Comparison of ENCODE assay signal across 1 cellular context in genomic region chr3:133209871-133210550, GRCh38.
TF ChIP-seq lines count a peak whose summit lies in the region.

No MANE protein-coding gene starts in this region.

TF ChIP-seq in GM12878, 131 proteins besides CTCF, POLR2A, EP300 and RAD21 (continued from another document):
- TF ChIP-seq, protein P1, sequence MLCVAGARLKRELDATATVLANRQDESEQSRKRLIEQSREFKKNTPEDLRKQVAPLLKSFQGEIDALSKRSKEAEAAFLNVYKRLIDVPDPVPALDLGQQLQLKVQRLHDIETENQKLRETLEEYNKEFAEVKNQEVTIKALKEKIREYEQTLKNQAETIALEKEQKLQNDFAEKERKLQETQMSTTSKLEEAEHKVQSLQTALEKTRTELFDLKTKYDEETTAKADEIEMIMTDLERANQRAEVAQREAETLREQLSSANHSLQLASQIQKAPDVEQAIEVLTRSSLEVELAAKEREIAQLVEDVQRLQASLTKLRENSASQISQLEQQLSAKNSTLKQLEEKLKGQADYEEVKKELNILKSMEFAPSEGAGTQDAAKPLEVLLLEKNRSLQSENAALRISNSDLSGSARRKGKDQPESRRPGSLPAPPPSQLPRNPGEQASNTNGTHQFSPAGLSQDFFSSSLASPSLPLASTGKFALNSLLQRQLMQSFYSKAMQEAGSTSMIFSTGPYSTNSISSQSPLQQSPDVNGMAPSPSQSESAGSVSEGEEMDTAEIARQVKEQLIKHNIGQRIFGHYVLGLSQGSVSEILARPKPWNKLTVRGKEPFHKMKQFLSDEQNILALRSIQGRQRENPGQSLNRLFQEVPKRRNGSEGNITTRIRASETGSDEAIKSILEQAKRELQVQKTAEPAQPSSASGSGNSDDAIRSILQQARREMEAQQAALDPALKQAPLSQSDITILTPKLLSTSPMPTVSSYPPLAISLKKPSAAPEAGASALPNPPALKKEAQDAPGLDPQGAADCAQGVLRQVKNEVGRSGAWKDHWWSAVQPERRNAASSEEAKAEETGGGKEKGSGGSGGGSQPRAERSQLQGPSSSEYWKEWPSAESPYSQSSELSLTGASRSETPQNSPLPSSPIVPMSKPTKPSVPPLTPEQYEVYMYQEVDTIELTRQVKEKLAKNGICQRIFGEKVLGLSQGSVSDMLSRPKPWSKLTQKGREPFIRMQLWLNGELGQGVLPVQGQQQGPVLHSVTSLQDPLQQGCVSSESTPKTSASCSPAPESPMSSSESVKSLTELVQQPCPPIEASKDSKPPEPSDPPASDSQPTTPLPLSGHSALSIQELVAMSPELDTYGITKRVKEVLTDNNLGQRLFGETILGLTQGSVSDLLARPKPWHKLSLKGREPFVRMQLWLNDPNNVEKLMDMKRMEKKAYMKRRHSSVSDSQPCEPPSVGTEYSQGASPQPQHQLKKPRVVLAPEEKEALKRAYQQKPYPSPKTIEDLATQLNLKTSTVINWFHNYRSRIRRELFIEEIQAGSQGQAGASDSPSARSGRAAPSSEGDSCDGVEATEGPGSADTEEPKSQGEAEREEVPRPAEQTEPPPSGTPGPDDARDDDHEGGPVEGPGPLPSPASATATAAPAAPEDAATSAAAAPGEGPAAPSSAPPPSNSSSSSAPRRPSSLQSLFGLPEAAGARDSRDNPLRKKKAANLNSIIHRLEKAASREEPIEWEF (IDR thresholded peaks at IDR 0.05; ENCODE audit: insufficient replicate concordance, low read depth, low read length): no peak
- TF ChIP-seq, protein P2, sequence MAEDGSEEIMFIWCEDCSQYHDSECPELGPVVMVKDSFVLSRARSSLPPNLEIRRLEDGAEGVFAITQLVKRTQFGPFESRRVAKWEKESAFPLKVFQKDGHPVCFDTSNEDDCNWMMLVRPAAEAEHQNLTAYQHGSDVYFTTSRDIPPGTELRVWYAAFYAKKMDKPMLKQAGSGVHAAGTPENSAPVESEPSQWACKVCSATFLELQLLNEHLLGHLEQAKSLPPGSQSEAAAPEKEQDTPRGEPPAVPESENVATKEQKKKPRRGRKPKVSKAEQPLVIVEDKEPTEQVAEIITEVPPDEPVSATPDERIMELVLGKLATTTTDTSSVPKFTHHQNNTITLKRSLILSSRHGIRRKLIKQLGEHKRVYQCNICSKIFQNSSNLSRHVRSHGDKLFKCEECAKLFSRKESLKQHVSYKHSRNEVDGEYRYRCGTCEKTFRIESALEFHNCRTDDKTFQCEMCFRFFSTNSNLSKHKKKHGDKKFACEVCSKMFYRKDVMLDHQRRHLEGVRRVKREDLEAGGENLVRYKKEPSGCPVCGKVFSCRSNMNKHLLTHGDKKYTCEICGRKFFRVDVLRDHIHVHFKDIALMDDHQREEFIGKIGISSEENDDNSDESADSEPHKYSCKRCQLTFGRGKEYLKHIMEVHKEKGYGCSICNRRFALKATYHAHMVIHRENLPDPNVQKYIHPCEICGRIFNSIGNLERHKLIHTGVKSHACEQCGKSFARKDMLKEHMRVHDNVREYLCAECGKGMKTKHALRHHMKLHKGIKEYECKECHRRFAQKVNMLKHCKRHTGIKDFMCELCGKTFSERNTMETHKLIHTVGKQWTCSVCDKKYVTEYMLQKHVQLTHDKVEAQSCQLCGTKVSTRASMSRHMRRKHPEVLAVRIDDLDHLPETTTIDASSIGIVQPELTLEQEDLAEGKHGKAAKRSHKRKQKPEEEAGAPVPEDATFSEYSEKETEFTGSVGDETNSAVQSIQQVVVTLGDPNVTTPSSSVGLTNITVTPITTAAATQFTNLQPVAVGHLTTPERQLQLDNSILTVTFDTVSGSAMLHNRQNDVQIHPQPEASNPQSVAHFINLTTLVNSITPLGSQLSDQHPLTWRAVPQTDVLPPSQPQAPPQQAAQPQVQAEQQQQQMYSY (CRISPR knock-in tag; IDR thresholded peaks at IDR 0.05): no peak
- no peak for TF ChIP-seq RFX5 (IDR thresholded peaks at IDR 0.05; ENCODE audit: low read depth, low read length)
- no peak for TF ChIP-seq MEF2A (IDR thresholded peaks at IDR 0.05; ENCODE audit: insufficient read depth, low read depth, low read length)
- no peak for TF ChIP-seq TCF7 (IDR thresholded peaks at IDR 0.05; ENCODE audit: borderline replicate concordance)
- no peak for TF ChIP-seq SRF (IDR thresholded peaks at IDR 0.05; ENCODE audit: low read depth in 2 of 2, low read length in 2 of 2)
- no peak for TF ChIP-seq RELA (IDR thresholded peaks at IDR 0.05; ENCODE audit: borderline replicate concordance, partially characterized antibody)
- TF ChIP-seq CHD2 (IDR thresholded peaks at IDR 0.05; ENCODE audit: borderline replicate concordance, low read depth, low read length): no peak
- no peak for TF ChIP-seq IRF4 (IDR thresholded peaks at IDR 0.05; ENCODE audit: low read depth, low read length)
- TF ChIP-seq ZNF24 (IDR thresholded peaks at IDR 0.05): no peak
- TF ChIP-seq IKZF1 (conservative IDR thresholded peaks at IDR 0.05): peak; percentile 64
- TF ChIP-seq EED (IDR thresholded peaks at IDR 0.05; ENCODE audit: low read depth): 0 out of 2 replicates have a peak, but pooled peaks have one; percentile 24
- no peak for TF ChIP-seq NFYA (IDR thresholded peaks at IDR 0.05; ENCODE audit: borderline replicate concordance, low read depth, low read length)
- TF ChIP-seq, protein P3, sequence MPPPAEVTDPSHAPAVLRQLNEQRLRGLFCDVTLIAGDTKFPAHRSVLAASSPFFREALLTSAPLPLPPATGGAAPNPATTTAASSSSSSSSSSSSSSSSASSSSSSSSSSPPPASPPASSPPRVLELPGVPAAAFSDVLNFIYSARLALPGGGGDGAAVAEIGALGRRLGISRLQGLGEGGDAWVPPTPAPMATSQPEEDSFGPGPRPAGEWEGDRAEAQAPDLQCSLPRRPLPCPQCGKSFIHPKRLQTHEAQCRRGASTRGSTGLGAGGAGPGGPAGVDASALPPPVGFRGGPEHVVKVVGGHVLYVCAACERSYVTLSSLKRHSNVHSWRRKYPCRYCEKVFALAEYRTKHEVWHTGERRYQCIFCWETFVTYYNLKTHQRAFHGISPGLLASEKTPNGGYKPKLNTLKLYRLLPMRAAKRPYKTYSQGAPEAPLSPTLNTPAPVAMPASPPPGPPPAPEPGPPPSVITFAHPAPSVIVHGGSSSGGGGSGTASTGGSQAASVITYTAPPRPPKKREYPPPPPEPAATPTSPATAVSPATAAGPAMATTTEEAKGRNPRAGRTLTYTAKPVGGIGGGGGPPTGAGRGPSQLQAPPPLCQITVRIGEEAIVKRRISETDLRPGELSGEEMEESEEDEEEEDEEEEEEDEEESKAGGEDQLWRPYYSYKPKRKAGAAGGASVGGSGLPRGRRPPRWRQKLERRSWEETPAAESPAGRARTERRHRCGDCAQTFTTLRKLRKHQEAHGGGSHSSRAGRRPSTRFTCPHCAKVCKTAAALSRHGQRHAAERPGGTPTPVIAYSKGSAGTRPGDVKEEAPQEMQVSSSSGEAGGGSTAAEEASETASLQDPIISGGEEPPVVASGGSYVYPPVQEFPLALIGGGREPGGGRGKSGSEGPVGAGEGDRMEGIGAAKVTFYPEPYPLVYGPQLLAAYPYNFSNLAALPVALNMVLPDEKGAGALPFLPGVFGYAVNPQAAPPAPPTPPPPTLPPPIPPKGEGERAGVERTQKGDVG (CRISPR knock-in tag; IDR thresholded peaks at IDR 0.05): no peak
- no peak for TF ChIP-seq ATF7 (IDR thresholded peaks at IDR 0.05; ENCODE audit: low read depth)
- TF ChIP-seq RB1 (IDR thresholded peaks at IDR 0.05; ENCODE audit: borderline replicate concordance): no peak
- TF ChIP-seq GABPA (IDR thresholded peaks at IDR 0.05; ENCODE audit: low read depth): 0 out of 2 replicates have a peak, but pooled peaks have one; percentile 13
- no peak for TF ChIP-seq FOXK2 (IDR thresholded peaks at IDR 0.05)
- TF ChIP-seq KAT2A (conservative IDR thresholded peaks at IDR 0.05; ENCODE audit: control insufficient read depth, low read depth, low read length): no peak
- no peak for TF ChIP-seq NR2F1 (conservative IDR thresholded peaks at IDR 0.05)
- no peak for TF ChIP-seq GATAD2B (conservative IDR thresholded peaks at IDR 0.05; ENCODE audit: low read depth)
- TF ChIP-seq, protein P4, sequence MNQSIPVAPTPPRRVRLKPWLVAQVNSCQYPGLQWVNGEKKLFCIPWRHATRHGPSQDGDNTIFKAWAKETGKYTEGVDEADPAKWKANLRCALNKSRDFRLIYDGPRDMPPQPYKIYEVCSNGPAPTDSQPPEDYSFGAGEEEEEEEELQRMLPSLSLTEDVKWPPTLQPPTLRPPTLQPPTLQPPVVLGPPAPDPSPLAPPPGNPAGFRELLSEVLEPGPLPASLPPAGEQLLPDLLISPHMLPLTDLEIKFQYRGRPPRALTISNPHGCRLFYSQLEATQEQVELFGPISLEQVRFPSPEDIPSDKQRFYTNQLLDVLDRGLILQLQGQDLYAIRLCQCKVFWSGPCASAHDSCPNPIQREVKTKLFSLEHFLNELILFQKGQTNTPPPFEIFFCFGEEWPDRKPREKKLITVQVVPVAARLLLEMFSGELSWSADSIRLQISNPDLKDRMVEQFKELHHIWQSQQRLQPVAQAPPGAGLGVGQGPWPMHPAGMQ (IDR thresholded peaks at IDR 0.05; ENCODE audit: borderline replicate concordance): no peak
- no peak for TF ChIP-seq PML (IDR thresholded peaks at IDR 0.05; ENCODE audit: low read length)
- TF ChIP-seq TCF12 (IDR thresholded peaks at IDR 0.05; ENCODE audit: low read depth, low read length): no peak
- no peak for TF ChIP-seq YY1 (IDR thresholded peaks at IDR 0.05; ENCODE audit: low read depth, low read length)
- TF ChIP-seq DPF2 (IDR thresholded peaks at IDR 0.05): peak; percentile 51; the same call in 1 of the 2 replicates
- TF ChIP-seq REST (IDR thresholded peaks at IDR 0.05; ENCODE audit: low read depth, low read length): no peak
- no peak for TF ChIP-seq KDM1A (IDR thresholded peaks at IDR 0.05; ENCODE audit: borderline replicate concordance)
- no peak for TF ChIP-seq RELB (IDR thresholded peaks at IDR 0.05; ENCODE audit: low read depth)
